Comparison of ENCODE assay signal across 12 cellular contexts in the genomic region with DNA sequence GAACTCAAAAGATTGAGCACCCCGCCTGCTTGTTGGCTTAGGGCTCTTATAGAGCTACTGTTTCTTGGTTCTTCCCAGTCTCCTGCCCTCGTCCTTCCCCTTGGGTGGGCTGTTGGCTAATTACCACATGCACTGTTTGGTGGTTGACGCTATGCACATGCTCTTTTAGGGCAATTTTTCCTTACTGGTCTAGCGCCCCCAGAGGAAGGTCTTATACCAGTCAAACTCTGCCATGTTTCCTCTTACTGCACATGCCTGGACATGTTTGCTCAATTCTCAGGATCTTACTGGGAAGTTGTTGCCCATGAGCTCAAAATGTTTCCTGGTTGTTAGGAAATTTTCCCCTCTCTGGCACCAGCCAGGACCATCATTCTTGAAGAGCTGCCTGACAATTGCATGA.
DNase-seq lines count a peak whose midpoint lies in the region; ATAC-seq and TF ChIP-seq lines count a peak whose summit lies in the region.
"Had no signal": no experiment of that assay in that cellular context is flagged by ENCODE, and none has a peak within 500 bp of the region (broad histone marks: within the 10 kb centered on the region; RNA-seq: fewer than 3 reads in every experiment).

No MANE protein-coding gene starts in this region.

- peak; percentile 68 for TF ChIP-seq CTCF in DOHH2 (IDR thresholded peaks at IDR 0.05; ENCODE audit: low read depth, low read length, poor library complexity, severe bottlenecking)
- TF ChIP-seq CTCF in H9 (conservative IDR thresholded peaks at IDR 0.05) = peak; percentile 52
- TF ChIP-seq CTCF in fibroblast of pulmonary artery (IDR thresholded peaks at IDR 0.05; ENCODE audit: low read length, missing control alignments) = peak; percentile 27

- H3K14ac ChIP-seq in H9 (ENCODE audit: insufficient read depth, low read length) = no peak overlapping the region

- no peak overlapping the region for H3K56ac ChIP-seq in H9 (ENCODE audit: insufficient read length, low read depth, low read length)

- H3K4ac ChIP-seq in H9 (ENCODE audit: low read depth, low read length) = no peak overlapping the region

- H3K4me1 ChIP-seq in DOHH2 (ENCODE audit: control insufficient read depth, low read length) = no peaks in the 10 kb centered on the region
- no peaks in the 10 kb centered on the region for H3K4me1 ChIP-seq in H9 (ENCODE audit: insufficient read depth, low read length)
- H3K4me1 ChIP-seq: upper lobe of left lung had no signal

- no peak overlapping the region for H4K8ac ChIP-seq in H9 (replicated peaks; ENCODE audit: insufficient read length, low read depth, low read length)

- H4K20me1 ChIP-seq in DOHH2 (ENCODE audit: control insufficient read depth, insufficient read depth, low read depth, low read length) (no peaks in the 10 kb centered on the region), H9 (ENCODE audit: control insufficient read depth, insufficient read depth, insufficient read length) (no peaks in the 10 kb centered on the region)

- DNase-seq in H9 = no peak
- DNase-seq in OCI-M1 (lab: John Stamatoyannopoulos, UW) = peak; percentile 50
- peak; percentile 23 for DNase-seq in fibroblast of pulmonary artery (ENCODE audit: low read depth)
- no peak for DNase-seq in MG63
- no peak for DNase-seq in NCI-H2227 treated with DMSO at 0.1 percent for 48 hours (lab: John Stamatoyannopoulos, UW)
- DNase-seq: activated naive CD4-positive, alpha-beta T cell; effector CD4-positive, alpha-beta T cell; hippocampal formation; mucosa of descending colon; upper lobe of left lung had no signal

- no peak overlapping the region for H2AK5ac ChIP-seq in H9 (ENCODE audit: insufficient read length, low read length)

- no peak overlapping the region for H3K9ac ChIP-seq in H9 (ENCODE audit: extremely low read depth, insufficient read length, low read length)

- H4K5ac ChIP-seq in H9 (ENCODE audit: insufficient read length, low read depth, low read length) = no peak overlapping the region

- no peak overlapping the region for H2BK20ac ChIP-seq in H9 (ENCODE audit: low read depth, low read length, poor library complexity, severe bottlenecking)

- no peak overlapping the region for H2BK5ac ChIP-seq in H9 (ENCODE audit: insufficient read length, low read length)

- H3T11ph ChIP-seq in H9 (ENCODE audit: low read length) = no peak overlapping the region

- no peaks in the 10 kb centered on the region for H3K79me1 ChIP-seq in H9 (ENCODE audit: insufficient read depth, low read depth, low read length, poor library complexity, severe bottlenecking)

- no peak overlapping the region for H2BK120ac ChIP-seq in H9 (ENCODE audit: low read depth, low read length, poor library complexity, severe bottlenecking)

- H3K36me3 Mint-ChIP-seq in H9 (ENCODE audit: insufficient read depth in 1 of 3, low read depth in 3 of 3) = peaks cover 5 to 25% (median 14%) of the 10 kb centered on the region in 3 experiments; a peak in 6 of 7 replicates

- H3K4me3 Mint-ChIP-seq in H9 = no peak overlapping the region

- H4K91ac ChIP-seq in H9 (ENCODE audit: insufficient read length, low read depth, low read length) = no peak overlapping the region

- no peaks in the 10 kb centered on the region for H3K23me2 ChIP-seq in H9 (ENCODE audit: insufficient read length, low read depth, low read length, poor library complexity, severe bottlenecking)

- H3K27ac Mint-ChIP-seq in H9 = peak overlapping the region in 1 of 3 experiments; percentile 58; a peak in 1 of 7 replicates

- H3K4me2 ChIP-seq in DOHH2 (ENCODE audit: low read length) (no peak overlapping the region), H9 (ENCODE audit: insufficient read depth, insufficient read length, low read length) (no peak overlapping the region)

- H3K9me3 ChIP-seq in DOHH2 (ENCODE audit: control insufficient read depth, insufficient read depth, low read length) (no peaks in the 10 kb centered on the region), H9 (ENCODE audit: control insufficient read depth, low read depth, low read length) (no peaks in the 10 kb centered on the region), MG63 (no peaks in the 10 kb centered on the region)
- H3K9me3 ChIP-seq: mucosa of descending colon, upper lobe of left lung had no signal

- H3K9me2 ChIP-seq in DOHH2 (replicated peaks; ENCODE audit: control insufficient read depth, low read length) = no peaks in the 10 kb centered on the region

- H3K27me3 ChIP-seq in DOHH2 (ENCODE audit: control insufficient read depth, low read length) = no peaks in the 10 kb centered on the region
- no peaks in the 10 kb centered on the region for H3K27me3 ChIP-seq in H9 (ENCODE audit: insufficient read depth, low read length)
- H3K27me3 ChIP-seq in MG63 = no peaks in the 10 kb centered on the region
- H3K27me3 ChIP-seq: upper lobe of left lung had no signal

- no peak overlapping the region for H2BK15ac ChIP-seq in H9 (ENCODE audit: low read depth, low read length)

- H3K9me3 Mint-ChIP-seq in H9 = peaks cover 15 to 22% of the 10 kb centered on the region in 2 experiments

- H3K23ac ChIP-seq in H9 (ENCODE audit: insufficient read length, low read depth, low read length) = no peak overlapping the region

- H2BK12ac ChIP-seq in H9 (ENCODE audit: insufficient read length, low read depth, low read length) = no peak overlapping the region

- H2AFZ ChIP-seq in H9 (ENCODE audit: low read length) = no peak overlapping the region

- no peaks in the 10 kb centered on the region for H3K79me2 ChIP-seq in DOHH2 (ENCODE audit: control insufficient read depth, low read length)
- no peaks in the 10 kb centered on the region for H3K79me2 ChIP-seq in H9 (ENCODE audit: insufficient read depth, low read length)

- WGBS in H9 (ENCODE audit: extremely low coverage, insufficient read length, low lambda C conversion rate) = no CpG with 5 or more reads among the region's 4 CpGs

- H3F3A ChIP-seq in DOHH2 (ENCODE audit: control insufficient read depth, insufficient read depth) = no peaks in the 10 kb centered on the region

- H3K4me3 ChIP-seq in DOHH2 (ENCODE audit: low read length) = no peak overlapping the region
- no peak overlapping the region for H3K4me3 ChIP-seq in fibroblast of pulmonary artery (replicated peaks; ENCODE audit: low read depth, low read length)
- H3K4me3 ChIP-seq in MG63 = no peak overlapping the region
- H3K4me3 ChIP-seq: mucosa of descending colon, upper lobe of left lung had no signal

- peak overlapping the region; percentile 38 for H3K18ac ChIP-seq in H9 (ENCODE audit: insufficient read length, low read depth, low read length)

- H3K4me1 Mint-ChIP-seq in H9 = no peaks in the 10 kb centered on the region

- H3K36me3 ChIP-seq in DOHH2 (ENCODE audit: control insufficient read depth, low read length) (no peaks in the 10 kb centered on the region), MG63 (no peaks in the 10 kb centered on the region)
- H3K36me3 ChIP-seq: upper lobe of left lung had no signal

- H3K27me3 Mint-ChIP-seq in H9 (ENCODE audit: low read depth) = peaks cover 5% of the 10 kb centered on the region

- no peak for ATAC-seq in GM21381 (IDR thresholded peaks at IDR 0.05; ENCODE audit: unreplicated experiment)
- ATAC-seq: mucosa of descending colon had no signal

- H3K27ac ChIP-seq in DOHH2 (ENCODE audit: low read depth, low read length) (no peak overlapping the region), H9 (ENCODE audit: insufficient read length, low read depth, low read length) (no peak overlapping the region)
- H3K27ac ChIP-seq: upper lobe of left lung had no signal

Comparison
In these comparisons a context has a peak if more than half of its experiments do, and no peak if none do; other contexts are left out.
1. DNase-seq: peak in OCI-M1 (single experiment) and fibroblast of pulmonary artery (single experiment); none in H9 (single experiment), MG63 (single experiment) and NCI-H2227 treated with DMSO at 0.1 percent for 48 hours (single experiment).
2. Peak in every context shown above with its lines, with median percentiles within 50 percentile points of each other: CTCF ChIP-seq.